In genomic region chr12:115872919-115873357, GRCh38 we compare ENCODE assay signal across 14 cellular contexts.
DNase-seq lines count a peak whose midpoint lies in the region; ATAC-seq and TF ChIP-seq lines count a peak whose summit lies in the region.
"Had no signal": no experiment of that assay in that cellular context is flagged by ENCODE, and none has a peak within 500 bp of the region (broad histone marks: within the 10 kb centered on the region; RNA-seq: fewer than 3 reads in every experiment).

No MANE protein-coding gene starts in this region.

- no peaks in the 10 kb centered on the region for H3K4me1 Mint-ChIP-seq in activated T-helper 1 cell treated with anti-CD3 and anti-CD28 coated beads, Interleukin-12 subunit alpha, Interleukin-12 subunit beta, Interleukin-2, Interleukin-4 antibody, amounts not matched to agents 30 ng/mL and 10 ng/mL and 1 ng/mL, durations not matched to agents 14 hours and 24 hours and 36 hours (ENCODE audit: low read depth)
- H3K4me1 Mint-ChIP-seq: stimulated activated naive CD8-positive, alpha-beta T cell treated with anti-CD3 and anti-CD28 coated beads, Interleukin-15, amount 100 ng/mL, for 72 hours had no signal

- H3K36me3 ChIP-seq in suprapubic skin, result no peaks in the 10 kb centered on the region

- H3K27ac ChIP-seq in suprapubic skin, result peak overlapping the region; percentile 79

- 32% methylated on average over 4 of the region's 4 CpGs for WGBS in suprapubic skin

- H3K4me3 ChIP-seq in suprapubic skin, result no peak overlapping the region

- H3K27me3 ChIP-seq in suprapubic skin, result no peaks in the 10 kb centered on the region

- TF ChIP-seq CTCF in suprapubic skin (IDR thresholded peaks at IDR 0.05) (no peak), GM13977 (IDR thresholded peaks at IDR 0.05; ENCODE audit: extremely low read depth, insufficient read depth, missing control alignments) (no peak)

- peak; percentile 98 for DNase-seq in NCI-H748 (lab: John Stamatoyannopoulos, UW; ENCODE audit: unreplicated experiment)
- peak; percentile 90 for DNase-seq in iPS DF 4.7 (ENCODE audit: extremely low read depth, low spot score)
- DNase-seq in suprapubic skin (ENCODE audit: low spot score in 2 of 2), result peak in 1 of 2 donors; percentile 63
- DNase-seq in NCI-H1694 treated with DMSO at 0.1 percent for 48 hours (lab: John Stamatoyannopoulos, UW), result no peak
- no peak for DNase-seq in GM13977 (ENCODE audit: low spot score)
- DNase-seq in activated T-helper 1 cell treated with anti-CD3 and anti-CD28 coated beads, Interleukin-12 subunit alpha, Interleukin-12 subunit beta, Interleukin-2, Interleukin-4 antibody, amounts not matched to agents 30 ng/mL and 10 ng/mL and 1 ng/mL, durations not matched to agents 14 hours and 24 hours and 36 hours (ENCODE audit: low spot score), result no peak
- DNase-seq: activated T-cell treated with anti-CD3 and anti-CD28 coated beads, Interleukin-2, amount 50 U/mL, for 1 hour; CD4-positive, alpha-beta T cell; glutamatergic neuron; KBM-7; posterior cingulate gyrus; stimulated activated CD4-positive, alpha-beta T cell treated with anti-CD3 and anti-CD28 coated beads, Interleukin-2, amount 100 ng/mL, for 48 hours; stimulated activated naive CD8-positive, alpha-beta T cell treated with anti-CD3 and anti-CD28 coated beads, Interleukin-15, amount 100 ng/mL, for 72 hours had no signal

- in situ Hi-C loops in GM13977 (cut with MboI; ENCODE audit: low pct_unique_long_range_greater_than_20kb, low sequenced_read_pairs, unreplicated experiment), result no loop called here

- no peaks in the 10 kb centered on the region for H3K9me3 Mint-ChIP-seq in activated T-helper 1 cell treated with anti-CD3 and anti-CD28 coated beads, Interleukin-12 subunit alpha, Interleukin-12 subunit beta, Interleukin-2, Interleukin-4 antibody, amounts not matched to agents 30 ng/mL and 10 ng/mL and 1 ng/mL, durations not matched to agents 14 hours and 24 hours and 36 hours
- H3K9me3 Mint-ChIP-seq: stimulated activated naive CD8-positive, alpha-beta T cell treated with anti-CD3 and anti-CD28 coated beads, Interleukin-15, amount 100 ng/mL, for 72 hours had no signal

- peaks cover 12% of the 10 kb centered on the region for H3K27me3 Mint-ChIP-seq in activated T-helper 1 cell treated with anti-CD3 and anti-CD28 coated beads, Interleukin-12 subunit alpha, Interleukin-12 subunit beta, Interleukin-2, Interleukin-4 antibody, amounts not matched to agents 30 ng/mL and 10 ng/mL and 1 ng/mL, durations not matched to agents 14 hours and 24 hours and 36 hours (ENCODE audit: insufficient read depth)

- peak; percentile 55 for ATAC-seq in HG02884 (IDR thresholded peaks at IDR 0.05; ENCODE audit: unreplicated experiment)
- ATAC-seq: stimulated activated naive CD8-positive, alpha-beta T cell treated with anti-CD3 and anti-CD28 coated beads, Interleukin-15, amount 100 ng/mL, for 72 hours had no signal

- no peak for TF ChIP-seq EP300 in suprapubic skin (IDR thresholded peaks at IDR 0.05)

- no peaks in the 10 kb centered on the region for H3K9me3 ChIP-seq in suprapubic skin

- H3K4me1 ChIP-seq in suprapubic skin, result peaks cover 29% of the 10 kb centered on the region

- no peak overlapping the region for H3K27ac Mint-ChIP-seq in activated T-helper 1 cell treated with anti-CD3 and anti-CD28 coated beads, Interleukin-12 subunit alpha, Interleukin-12 subunit beta, Interleukin-2, Interleukin-4 antibody, amounts not matched to agents 30 ng/mL and 10 ng/mL and 1 ng/mL, durations not matched to agents 14 hours and 24 hours and 36 hours
- H3K27ac Mint-ChIP-seq: CD4-positive, alpha-beta T cell; stimulated activated naive CD8-positive, alpha-beta T cell treated with anti-CD3 and anti-CD28 coated beads, Interleukin-15, amount 100 ng/mL, for 72 hours had no signal

- TF ChIP-seq POLR2A in suprapubic skin (IDR thresholded peaks at IDR 0.05), result no peak

- no peaks in the 10 kb centered on the region for H3K36me3 Mint-ChIP-seq in activated T-helper 1 cell treated with anti-CD3 and anti-CD28 coated beads, Interleukin-12 subunit alpha, Interleukin-12 subunit beta, Interleukin-2, Interleukin-4 antibody, amounts not matched to agents 30 ng/mL and 10 ng/mL and 1 ng/mL, durations not matched to agents 14 hours and 24 hours and 36 hours (ENCODE audit: low read depth)

- intact Hi-C loops in activated T-helper 1 cell treated with anti-CD3 and anti-CD28 coated beads, Interleukin-12 subunit alpha, Interleukin-12 subunit beta, Interleukin-2, Interleukin-4 antibody, amounts not matched to agents 30 ng/mL and 10 ng/mL and 1 ng/mL, durations not matched to agents 14 hours and 24 hours and 36 hours (cut with micrococcal nuclease), result no loop called here

- H3K4me3 Mint-ChIP-seq in activated T-helper 1 cell treated with anti-CD3 and anti-CD28 coated beads, Interleukin-12 subunit alpha, Interleukin-12 subunit beta, Interleukin-2, Interleukin-4 antibody, amounts not matched to agents 30 ng/mL and 10 ng/mL and 1 ng/mL, durations not matched to agents 14 hours and 24 hours and 36 hours, result no peak overlapping the region
- H3K4me3 Mint-ChIP-seq: CD4-positive, alpha-beta T cell; stimulated activated naive CD8-positive, alpha-beta T cell treated with anti-CD3 and anti-CD28 coated beads, Interleukin-15, amount 100 ng/mL, for 72 hours had no signal

Comparison
In these comparisons a context has a peak if more than half of its experiments do, and no peak if none do; other contexts are left out.
1. DNase-seq: peak in NCI-H748 (single experiment) and iPS DF 4.7 (single experiment); none in NCI-H1694 treated with DMSO at 0.1 percent for 48 hours (single experiment), GM13977 (single experiment) and activated T-helper 1 cell treated with anti-CD3 and anti-CD28 coated beads, Interleukin-12 subunit alpha, Interleukin-12 subunit beta, Interleukin-2, Interleukin-4 antibody, amounts not matched to agents 30 ng/mL and 10 ng/mL and 1 ng/mL, durations not matched to agents 14 hours and 24 hours and 36 hours (single experiment).